1 cellular context compared by ENCODE assay signal in genomic region chr1:244862699-244863490, GRCh38.
A peak's percentile ranks its signal among the peaks of the same experiment; 100 is the strongest.
TF ChIP-seq lines count a peak whose summit lies in the region.

No MANE protein-coding gene starts in this region.

TF ChIP-seq in H1, 55 proteins besides CTCF, POLR2A, EP300 and RAD21:
- peak in 1 of 2 experiments; percentile 65; a peak in 3 of 4 replicates for TF ChIP-seq SIN3A (conservative IDR thresholded peaks at IDR 0.05 in 1 of 2, IDR thresholded peaks at IDR 0.05 in 1 of 2; ENCODE audit: low read depth in 1 of 2, low read length in 2 of 2)
- TF ChIP-seq RFX5 (IDR thresholded peaks at IDR 0.05; ENCODE audit: borderline replicate concordance, low read depth, low read length): no peak
- TF ChIP-seq TAF1 (IDR thresholded peaks at IDR 0.05; ENCODE audit: low read depth, low read length): peak; percentile 82
- TF ChIP-seq CBX8 (IDR thresholded peaks at IDR 0.05; ENCODE audit: borderline replicate concordance, low read depth, low read length): no peak
- TF ChIP-seq GABPA (IDR thresholded peaks at IDR 0.05; ENCODE audit: borderline replicate concordance, insufficient read depth, low read length): 0 out of 2 replicates have a peak, but pooled peaks have one; percentile 67
- peak; percentile 84 for TF ChIP-seq CREB1 (IDR thresholded peaks at IDR 0.05)
- TF ChIP-seq, protein P1, sequence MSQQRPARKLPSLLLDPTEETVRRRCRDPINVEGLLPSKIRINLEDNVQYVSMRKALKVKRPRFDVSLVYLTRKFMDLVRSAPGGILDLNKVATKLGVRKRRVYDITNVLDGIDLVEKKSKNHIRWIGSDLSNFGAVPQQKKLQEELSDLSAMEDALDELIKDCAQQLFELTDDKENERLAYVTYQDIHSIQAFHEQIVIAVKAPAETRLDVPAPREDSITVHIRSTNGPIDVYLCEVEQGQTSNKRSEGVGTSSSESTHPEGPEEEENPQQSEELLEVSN (IDR thresholded peaks at IDR 0.05): no peak
- peak; percentile 13 for TF ChIP-seq TAF7 (optimal IDR thresholded peaks at IDR 0.05; ENCODE audit: borderline replicate concordance, low read depth, low read length)
- peak; percentile 56; the same call in 1 of the 2 replicates for TF ChIP-seq YY1 (IDR thresholded peaks at IDR 0.05; ENCODE audit: low read depth, low read length)
- TF ChIP-seq RBBP5 (IDR thresholded peaks at IDR 0.05; ENCODE audit: borderline replicate concordance, low read depth, low read length): 0 out of 2 replicates have a peak, but pooled peaks have one; percentile 64
- peak; percentile 49; the same call in 1 of the 2 replicates for TF ChIP-seq EGR1 (IDR thresholded peaks at IDR 0.05; ENCODE audit: borderline replicate concordance, low read depth, low read length)
- peak; percentile 92 for TF ChIP-seq MAX (IDR thresholded peaks at IDR 0.05)
- TF ChIP-seq TBP (IDR thresholded peaks at IDR 0.05; ENCODE audit: low read depth, low read length): peak; percentile 74; the same call in 1 of the 2 replicates
- TF ChIP-seq CEBPB (IDR thresholded peaks at IDR 0.05; ENCODE audit: low read depth, low read length): peak; percentile 93
- 0 out of 2 replicates have a peak, but pooled peaks have one; percentile 57 for TF ChIP-seq SP1 (IDR thresholded peaks at IDR 0.05; ENCODE audit: low read depth, low read length)
- TF ChIP-seq SRF (IDR thresholded peaks at IDR 0.05; ENCODE audit: low read depth, low read length): 0 out of 2 replicates have a peak, but pooled peaks have one; percentile 7
- TF ChIP-seq FOSL1 (IDR thresholded peaks at IDR 0.05; ENCODE audit: insufficient read depth, low read depth, low read length): 0 out of 2 replicates have a peak, but pooled peaks have one; percentile 8
- no peak for TF ChIP-seq ATF2 (IDR thresholded peaks at IDR 0.05; ENCODE audit: low read length)
- no peak for TF ChIP-seq SIRT6 (IDR thresholded peaks at IDR 0.05; ENCODE audit: low read length)
- peak in 1 of 2 experiments; percentile 65; a peak in 1 of 4 replicates for TF ChIP-seq HDAC2 (IDR thresholded peaks at IDR 0.05; ENCODE audit: borderline replicate concordance in 1 of 2, low read depth in 2 of 2, low read length in 2 of 2)
- 0 out of 2 replicates have a peak, but pooled peaks have one; percentile 36 for TF ChIP-seq TCF12 (IDR thresholded peaks at IDR 0.05; ENCODE audit: low read depth, low read length)
- no peak for TF ChIP-seq CTBP2 (IDR thresholded peaks at IDR 0.05; ENCODE audit: borderline replicate concordance, insufficient read depth, insufficient read length, low read length)
- peak; percentile 42; the same call in 1 of the 2 replicates for TF ChIP-seq JUND (IDR thresholded peaks at IDR 0.05; ENCODE audit: low read length)
- peak; percentile 76 for TF ChIP-seq ASH2L (IDR thresholded peaks at IDR 0.05; ENCODE audit: low read length)
